In the genomic region with DNA sequence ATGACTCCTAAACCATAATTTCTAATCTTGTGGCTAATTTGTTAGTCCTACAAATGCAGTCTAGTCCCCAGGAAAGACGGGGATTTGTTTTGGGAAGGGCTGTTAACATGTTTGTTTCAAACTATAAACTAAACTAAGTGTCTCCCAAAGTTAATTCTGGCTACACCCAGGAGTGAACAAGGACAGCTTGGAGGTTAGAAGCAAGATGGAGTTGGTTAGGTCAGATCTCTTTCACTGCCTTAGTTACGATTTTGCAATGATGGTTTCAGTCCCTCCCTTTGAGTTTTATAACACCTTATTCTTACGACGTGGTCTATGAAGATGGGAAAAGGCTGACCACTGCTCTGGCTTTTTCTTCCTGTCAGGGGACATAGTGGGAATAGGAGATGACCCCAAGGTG, we compare ENCODE assay signal across 11 cellular contexts. TPM values are rescaled to one million over a fixed set of nuclear protein-coding genes. Genes with fewer than 3 reads are reported as not detected.
"Had no signal": no experiment of that assay in that cellular context is flagged by ENCODE, and none has a peak within 500 bp of the region (broad histone marks: within the 10 kb centered on the region; RNA-seq: fewer than 3 reads in every experiment).

No MANE protein-coding gene starts in this region.

- H3K4me1 Mint-ChIP-seq: IgD-negative memory B cell had no signal

- H3K4me2 ChIP-seq: KMS-11 had no signal

- FAIRE-seq: HepG2, HTR-8/SVneo had no signal

- ATAC-seq: HepG2 had no signal

- H3K9ac ChIP-seq: KMS-11 had no signal

- DNase-seq: IMR-90, Kasumi-1, KBM-7, KG1 had no signal

- H3K27ac Mint-ChIP-seq: IgD-negative memory B cell had no signal

- H3K4me3 Mint-ChIP-seq: IgD-negative memory B cell had no signal

- H3K27ac ChIP-seq: HL-60, KMS-11 had no signal

RNA-seq across cellular contexts. Expression of gene IL2, which starts 27.0 kb away (rescaled TPM):
- total RNA-seq: HepG2, HT-29, HT1080, IMR-90 had no signal
- polyA plus RNA-seq: HepG2, IgD-negative memory B cell, IMR-90 had no signal
